ENCODE assay signal across 8 cellular contexts in the genomic region with DNA sequence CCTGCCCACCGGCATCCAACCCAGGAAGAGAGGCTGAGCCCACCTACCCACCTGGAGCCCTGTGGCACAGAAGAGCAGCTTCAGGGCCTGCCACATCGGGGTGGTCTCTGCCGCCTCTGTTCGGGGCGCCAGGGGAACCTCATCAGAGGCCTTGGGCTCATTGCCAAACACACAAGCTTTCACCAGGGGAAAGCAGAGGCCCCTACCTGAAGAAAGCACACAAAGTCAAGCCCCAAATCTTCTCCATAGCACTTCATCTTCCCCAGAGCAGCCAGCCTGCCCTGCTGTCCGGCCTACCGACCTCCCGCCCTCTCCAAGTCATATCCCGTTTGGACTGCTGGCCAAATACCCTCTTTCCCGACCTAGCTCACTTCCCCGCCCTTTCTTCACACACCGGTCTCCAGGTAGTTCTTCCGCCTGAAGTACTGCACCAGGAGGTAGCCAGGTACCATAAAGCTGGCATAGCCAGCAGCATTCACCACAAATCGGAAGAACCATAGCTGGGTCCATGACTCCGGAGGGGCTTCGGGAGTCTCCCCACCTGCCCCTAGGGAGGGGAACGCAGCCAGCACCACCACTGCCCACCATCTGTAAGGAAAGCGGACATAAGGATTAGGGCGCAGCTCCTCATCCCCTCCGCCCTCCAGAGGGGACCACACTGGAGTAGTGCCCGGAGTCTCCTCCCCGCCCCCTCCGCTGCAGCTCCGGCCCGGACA. TPM values are rescaled to one million over a fixed set of nuclear protein-coding genes. Genes with fewer than 3 reads are reported as not detected.
DNase-seq lines count a peak whose midpoint lies in the region; ATAC-seq lines count a peak whose summit lies in the region.

No MANE protein-coding gene starts in this region.

- H3K4me1 ChIP-seq in SJCRH30 (peaks cover 7% of the 10 kb centered on the region), ectodermal cell (ENCODE audit: control insufficient read depth, insufficient read depth, low read length) (peaks cover 7% of the 10 kb centered on the region)

- 16 to 17% methylated on average over 25 of the region's 25 CpGs for WGBS in ectodermal cell, 2 experiments

- H3K27ac ChIP-seq in SJCRH30 (peak overlapping the region; percentile 79), ectodermal cell (ENCODE audit: insufficient read depth, low read depth, low read length, poor library complexity, severe bottlenecking) (peak overlapping the region; percentile 95)

- H3K4me3 Mint-ChIP-seq in T-helper 1 cell treated with Interleukin-12 subunit alpha and Interleukin-12 subunit beta and Interleukin-4 antibody, amounts not matched to agents 30 μg/mL and 1 μg/mL, for 36 hours: peak overlapping the region; percentile 87
- H3K4me3 Mint-ChIP-seq in natural killer cell treated with Interleukin-12 subunit alpha and Interleukin-12 subunit beta and Interleukin-15 and Interleukin-18, amount 100 ng/mL, for 72 hours: peak overlapping the region; percentile 88

- H3K4me3 ChIP-seq in SJCRH30 (peak overlapping the region; percentile 84), ectodermal cell (ENCODE audit: insufficient read depth, low read depth, low read length) (peak overlapping the region; percentile 85)

- DNase-seq in T-helper 1 cell (no peak), SJCRH30 (no peak), dedifferentiated amniotic fluid mesenchymal stem cell (ENCODE audit: extremely low spot score) (no peak), RPMI8226 (no peak), NCI-H82 treated with DMSO at 0.1 percent for 48 hours (lab: John Stamatoyannopoulos, UW; ENCODE audit: unreplicated experiment) (no peak)
- DNase-seq in natural killer cell treated with Interleukin-12 subunit alpha and Interleukin-12 subunit beta and Interleukin-15 and Interleukin-18, amount 100 ng/mL, for 72 hours (ENCODE audit: low spot score): no peak

- H3K9me3 ChIP-seq in SJCRH30 (replicated peaks) (no peaks in the 10 kb centered on the region), ectodermal cell (ENCODE audit: control insufficient read depth, low read length) (no peaks in the 10 kb centered on the region)

- no peaks in the 10 kb centered on the region for H3K9me3 Mint-ChIP-seq in T-helper 1 cell treated with Interleukin-12 subunit alpha and Interleukin-12 subunit beta and Interleukin-4 antibody, amounts not matched to agents 30 μg/mL and 1 μg/mL, for 36 hours
- no peaks in the 10 kb centered on the region for H3K9me3 Mint-ChIP-seq in natural killer cell treated with Interleukin-12 subunit alpha and Interleukin-12 subunit beta and Interleukin-15 and Interleukin-18, amount 100 ng/mL, for 72 hours

- H3K36me3 ChIP-seq in SJCRH30: peaks cover 42% of the 10 kb centered on the region
- peaks cover 26% of the 10 kb centered on the region for H3K36me3 ChIP-seq in ectodermal cell (ENCODE audit: control insufficient read depth, insufficient read depth, low read length)

- no peaks in the 10 kb centered on the region for H3K27me3 ChIP-seq in SJCRH30
- H3K27me3 ChIP-seq in ectodermal cell (ENCODE audit: control insufficient read depth, insufficient read depth, low read length, poor library complexity, severe bottlenecking): no peaks in the 10 kb centered on the region

- peaks cover 72% of the 10 kb centered on the region for H3K36me3 Mint-ChIP-seq in T-helper 1 cell treated with Interleukin-12 subunit alpha and Interleukin-12 subunit beta and Interleukin-4 antibody, amounts not matched to agents 30 μg/mL and 1 μg/mL, for 36 hours (ENCODE audit: low read depth)
- peaks cover 36% of the 10 kb centered on the region for H3K36me3 Mint-ChIP-seq in natural killer cell treated with Interleukin-12 subunit alpha and Interleukin-12 subunit beta and Interleukin-15 and Interleukin-18, amount 100 ng/mL, for 72 hours

- no peak for ATAC-seq in natural killer cell treated with Interleukin-12 subunit alpha and Interleukin-12 subunit beta and Interleukin-15 and Interleukin-18, amount 100 ng/mL, for 72 hours

- H3K27ac Mint-ChIP-seq in T-helper 1 cell treated with Interleukin-12 subunit alpha and Interleukin-12 subunit beta and Interleukin-4 antibody, amounts not matched to agents 30 μg/mL and 1 μg/mL, for 36 hours: peak overlapping the region; percentile 80
- peak overlapping the region; percentile 91 to 98 for H3K27ac Mint-ChIP-seq in natural killer cell treated with Interleukin-12 subunit alpha and Interleukin-12 subunit beta and Interleukin-15 and Interleukin-18, amount 100 ng/mL, for 72 hours

- H3K4me1 Mint-ChIP-seq in T-helper 1 cell treated with Interleukin-12 subunit alpha and Interleukin-12 subunit beta and Interleukin-4 antibody, amounts not matched to agents 30 μg/mL and 1 μg/mL, for 36 hours (ENCODE audit: low read depth): peaks cover 54% of the 10 kb centered on the region
- peaks cover 65 to 68% of the 10 kb centered on the region in 2 donors for H3K4me1 Mint-ChIP-seq in natural killer cell treated with Interleukin-12 subunit alpha and Interleukin-12 subunit beta and Interleukin-15 and Interleukin-18, amount 100 ng/mL, for 72 hours (ENCODE audit: low read depth in 2 of 2)

- no peaks in the 10 kb centered on the region for H3K27me3 Mint-ChIP-seq in T-helper 1 cell treated with Interleukin-12 subunit alpha and Interleukin-12 subunit beta and Interleukin-4 antibody, amounts not matched to agents 30 μg/mL and 1 μg/mL, for 36 hours (ENCODE audit: low read depth)
- no peaks in the 10 kb centered on the region for H3K27me3 Mint-ChIP-seq in natural killer cell treated with Interleukin-12 subunit alpha and Interleukin-12 subunit beta and Interleukin-15 and Interleukin-18, amount 100 ng/mL, for 72 hours

RNA-seq across cellular contexts. Expression of a gene that starts 0.9 kb away (rescaled TPM):
- total RNA-seq in SJCRH30 (2014; rRNA removed; shearing (Covaris generic)): 27.8 and 28.5 TPM in 2 replicates
- 46.3 TPM for polyA plus RNA-seq in ectodermal cell (2013, experiment 1 of 4)
- 48.6 TPM for polyA plus RNA-seq in ectodermal cell (2013, experiment 2 of 4)
- polyA plus RNA-seq in ectodermal cell (2013, experiment 3 of 4): 39.6 TPM
- 40.0 TPM for polyA plus RNA-seq in ectodermal cell (2013, experiment 4 of 4)
- 10 to 100 TPM; 34.6 to 39.4 TPM for total RNA-seq in natural killer cell treated with Interleukin-12 subunit alpha and Interleukin-12 subunit beta and Interleukin-15 and Interleukin-18, amount 100 ng/mL, for 72 hours

RNA-seq across cellular contexts. Expression of a gene that starts 8.9 kb away (rescaled TPM):
- total RNA-seq in SJCRH30 (2014; rRNA removed; shearing (Covaris generic)): 7.8 and 9.6 TPM in 2 replicates
- polyA plus RNA-seq in ectodermal cell (2013, experiment 1 of 4): 7.9 TPM
- 7.8 TPM for polyA plus RNA-seq in ectodermal cell (2013, experiment 2 of 4)
- polyA plus RNA-seq in ectodermal cell (2013, experiment 3 of 4): 6.6 TPM
- polyA plus RNA-seq in ectodermal cell (2013, experiment 4 of 4): 7.8 TPM
- total RNA-seq in natural killer cell treated with Interleukin-12 subunit alpha and Interleukin-12 subunit beta and Interleukin-15 and Interleukin-18, amount 100 ng/mL, for 72 hours: 10 to 100 TPM; 24.1 to 26.1 TPM

RNA-seq across cellular contexts. Expression of a gene that starts 9.5 kb away (rescaled TPM):
- total RNA-seq in SJCRH30 (2014; rRNA removed; shearing (Covaris generic)): 1,351 and 1,358 TPM in 2 replicates
- polyA plus RNA-seq in ectodermal cell (2013, experiment 1 of 4): 1,696 TPM
- polyA plus RNA-seq in ectodermal cell (2013, experiment 2 of 4): 1,536 TPM
- 1,192 TPM for polyA plus RNA-seq in ectodermal cell (2013, experiment 3 of 4)
- polyA plus RNA-seq in ectodermal cell (2013, experiment 4 of 4): 1,329 TPM
- total RNA-seq in natural killer cell treated with Interleukin-12 subunit alpha and Interleukin-12 subunit beta and Interleukin-15 and Interleukin-18, amount 100 ng/mL, for 72 hours: 1,000 to 10,000 TPM; 1,035 to 1,696 TPM

RNA-seq across cellular contexts. Expression of a gene that starts 13.8 kb away (rescaled TPM):
- total RNA-seq in SJCRH30 (2014; rRNA removed; shearing (Covaris generic)): 1.2 and 1.5 TPM in 2 replicates
- 0.74 TPM for polyA plus RNA-seq in ectodermal cell (2013, experiment 1 of 4)
- 1.1 TPM for polyA plus RNA-seq in ectodermal cell (2013, experiment 2 of 4)
- 1.4 TPM for polyA plus RNA-seq in ectodermal cell (2013, experiment 3 of 4)
- 1.4 TPM for polyA plus RNA-seq in ectodermal cell (2013, experiment 4 of 4)
- not detected for total RNA-seq in natural killer cell treated with Interleukin-12 subunit alpha and Interleukin-12 subunit beta and Interleukin-15 and Interleukin-18, amount 100 ng/mL, for 72 hours

RNA-seq across cellular contexts. Expression of a gene that starts 33.1 kb away (rescaled TPM):
- total RNA-seq in SJCRH30 (2014; rRNA removed; shearing (Covaris generic)): 102 and 109 TPM in 2 replicates
- polyA plus RNA-seq in ectodermal cell (2013, experiment 1 of 4): 76.4 TPM
- polyA plus RNA-seq in ectodermal cell (2013, experiment 2 of 4): 66.5 TPM
- 62.2 TPM for polyA plus RNA-seq in ectodermal cell (2013, experiment 3 of 4)
- polyA plus RNA-seq in ectodermal cell (2013, experiment 4 of 4): 69.4 TPM
- 10 to 100 TPM; 25.1 to 95.6 TPM for total RNA-seq in natural killer cell treated with Interleukin-12 subunit alpha and Interleukin-12 subunit beta and Interleukin-15 and Interleukin-18, amount 100 ng/mL, for 72 hours
